Comparison of ENCODE assay signal across 19 cellular contexts in the genomic region with DNA sequence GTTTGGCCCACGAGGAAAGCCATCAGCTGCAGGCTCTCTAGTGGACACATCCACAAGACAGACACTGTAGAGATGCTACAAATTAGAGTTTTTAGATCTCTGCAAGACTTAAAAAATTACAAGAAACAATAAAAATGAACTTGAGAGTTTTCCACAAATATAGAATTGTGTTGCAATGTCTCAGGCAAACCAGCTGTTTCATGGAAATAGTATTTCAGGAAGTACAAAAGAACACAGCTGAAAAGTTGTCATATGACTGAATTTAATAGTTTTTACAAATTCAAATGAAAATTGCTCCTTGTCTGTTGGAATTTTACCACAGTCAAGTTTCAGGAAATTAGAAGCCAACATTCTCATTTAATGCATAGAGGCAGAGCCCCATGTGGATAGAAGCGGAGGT.
A peak's percentile ranks its signal among the peaks of the same experiment; 100 is the strongest.
DNase-seq lines count a peak whose midpoint lies in the region; ATAC-seq and TF ChIP-seq lines count a peak whose summit lies in the region.
"Had no signal": no experiment of that assay in that cellular context is flagged by ENCODE, and none has a peak within 500 bp of the region (broad histone marks: within the 10 kb centered on the region; RNA-seq: fewer than 3 reads in every experiment).

No MANE protein-coding gene starts in this region.

- TF ChIP-seq POLR2A in esophagus squamous epithelium (IDR thresholded peaks at IDR 0.05): no peak

- H3K36me3 ChIP-seq in left ventricle myocardium inferior (peaks cover 36% of the 10 kb centered on the region), esophagus squamous epithelium (peaks cover 0 to 44% (median 0%) of the 10 kb centered on the region in 3 donors)

- H3K9me3 ChIP-seq in left ventricle myocardium inferior (replicated peaks) (no peaks in the 10 kb centered on the region), esophagus squamous epithelium (no peaks in the 10 kb centered on the region)
- H3K9me3 ChIP-seq: Peyer's patch had no signal

- DNase-seq in left ventricle myocardium inferior: no peak
- no peak for DNase-seq in Right ventricle myocardium inferior (ENCODE audit: missing footprints)
- no peak for DNase-seq in esophagus squamous epithelium (lab: John Stamatoyannopoulos, UW)
- peak; percentile 16 for DNase-seq in myocyte (ENCODE audit: low read depth)
- DNase-seq in NCI-H1417 (lab: John Stamatoyannopoulos, UW): no peak
- DNase-seq in stimulated activated CD4-positive, alpha-beta T cell treated with anti-CD3 and anti-CD28 coated beads, Interleukin-2, amount 100 ng/mL, for 48 hours: no peak
- DNase-seq in COR-L47 (lab: John Stamatoyannopoulos, UW): no peak
- DNase-seq: DND-41, GDM1, KG1, NCI-H1105, NCI-H187, NCI-H446 treated with DMSO at 0.1 percent for 48 hours, NCI-H774, Peyer's patch, SHP77 treated with DMSO at 0.1 percent for 48 hours had no signal

- TF ChIP-seq CTCF in left ventricle myocardium inferior (IDR thresholded peaks at IDR 0.05; ENCODE audit: borderline replicate concordance): no peak
- TF ChIP-seq CTCF in esophagus squamous epithelium (IDR thresholded peaks at IDR 0.05): no peak

- H3K27ac ChIP-seq in left ventricle myocardium inferior (replicated peaks): peak overlapping the region; percentile 55
- H3K27ac ChIP-seq in esophagus squamous epithelium: peak overlapping the region in 3 of 4 donors; percentile 8 to 47 (median 31)
- H3K27ac ChIP-seq: C4-2B had no signal

- intact Hi-C loops in left ventricle myocardium inferior (cut with micrococcal nuclease) (no loop called here), Right ventricle myocardium inferior (cut with DNase I) (no loop called here), esophagus squamous epithelium (cut with DNase I) (no loop called here)

- H3K27me3 ChIP-seq in left ventricle myocardium inferior (ENCODE audit: low read depth): no peaks in the 10 kb centered on the region
- H3K27me3 ChIP-seq in esophagus squamous epithelium: no peaks in the 10 kb centered on the region
- H3K27me3 ChIP-seq: Peyer's patch had no signal

- no peak overlapping the region for H3K4me3 ChIP-seq in left ventricle myocardium inferior
- no peak overlapping the region for H3K4me3 ChIP-seq in esophagus squamous epithelium
- H3K4me3 ChIP-seq: GM23338, Peyer's patch had no signal

- H3K4me1 ChIP-seq in left ventricle myocardium inferior (peaks cover 31% of the 10 kb centered on the region), esophagus squamous epithelium (peaks cover 4 to 37% (median 6%) of the 10 kb centered on the region in 3 donors)
- H3K4me1 ChIP-seq: Peyer's patch had no signal

- 58 to 79% methylated on average over 2 of the region's 2 CpGs for WGBS in esophagus squamous epithelium, 2 donors

- no peak for ATAC-seq in Right ventricle myocardium inferior
- no peak for ATAC-seq in HG03521 (IDR thresholded peaks at IDR 0.05; ENCODE audit: unreplicated experiment)
- ATAC-seq: GM23338 had no signal
